ENCODE assay signal across 8 cellular contexts in the genomic region with DNA sequence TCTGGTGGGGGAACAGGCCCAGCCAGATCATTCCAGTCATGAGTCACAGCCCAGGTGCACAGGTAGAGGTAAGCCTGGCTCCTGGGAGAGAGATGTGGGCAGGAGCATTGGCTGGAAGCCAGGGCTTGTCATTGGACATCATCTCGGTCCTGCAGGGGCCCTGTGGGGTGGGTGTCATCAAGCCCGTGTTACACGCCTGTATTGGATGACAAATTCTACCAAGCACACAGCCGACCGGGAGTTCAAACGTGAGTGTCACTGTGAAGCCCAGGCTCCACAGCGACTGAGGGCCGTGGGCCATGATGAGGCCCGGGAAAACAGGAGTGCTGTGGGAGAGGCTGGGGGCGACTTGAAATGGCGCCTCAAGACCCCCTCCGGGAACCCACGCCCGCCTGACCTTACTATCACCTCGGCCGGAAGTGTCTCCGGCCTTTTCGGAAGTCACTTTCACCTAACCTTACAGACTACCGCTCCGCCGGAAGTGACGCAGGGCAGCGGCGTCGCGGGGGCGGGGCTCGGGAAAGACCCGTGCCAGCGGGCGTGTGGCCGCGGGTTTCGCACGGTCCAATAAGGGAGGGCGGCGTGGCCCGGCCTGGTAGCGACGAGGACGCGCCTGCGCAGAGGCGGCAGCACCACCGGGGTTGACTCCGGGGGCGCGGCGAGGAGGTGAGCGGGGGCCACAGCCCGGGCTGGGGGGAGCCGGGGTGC.
DNase-seq lines count a peak whose midpoint lies in the region; ATAC-seq and TF ChIP-seq lines count a peak whose summit lies in the region.

Gene FKBP2, plus strand, starts transcription at position 629 of the 708 bp plus-strand sequence. CDS start 1,293 bp downstream, outside the sequence.

- in situ Hi-C loops in astrocyte of the cerebellum (cut with HindIII; ENCODE audit: low sequenced_read_pairs), result no loop called here

- peak; percentile 82 for DNase-seq in NCI-H2029 treated with DMSO at 0.1 percent for 48 hours (lab: John Stamatoyannopoulos, UW)
- peak; percentile 96 for DNase-seq in T-helper 9 cell
- DNase-seq in astrocyte of the cerebellum (ENCODE audit: low read depth), result peak; percentile 92
- peak; percentile 99 for DNase-seq in hepatic stellate cell (ENCODE audit: low spot score)
- peak; percentile 96 for DNase-seq in retina
- no peak for DNase-seq in OCI-M2 (lab: John Stamatoyannopoulos, UW; ENCODE audit: unreplicated experiment)

- H3K4me3 ChIP-seq in astrocyte of the cerebellum (ENCODE audit: low read depth, low read length), result peak within 1 kb of the TSS; percentile 92

- TF ChIP-seq CTCF in astrocyte of the cerebellum (IDR thresholded peaks at IDR 0.05; ENCODE audit: low read depth, low read length, missing control alignments), result no peak

- ATAC-seq in GM18508 (IDR thresholded peaks at IDR 0.05; ENCODE audit: insufficient read depth, unreplicated experiment) (peak; percentile 38), HG02981 (IDR thresholded peaks at IDR 0.05; ENCODE audit: unreplicated experiment) (peak; percentile 47)
